Comparison of ENCODE assay signal across 8 cellular contexts in genomic region chr14:97978336-97978735, GRCh38.
DNase-seq lines count a peak whose midpoint lies in the region; ATAC-seq and TF ChIP-seq lines count a peak whose summit lies in the region.

No MANE protein-coding gene starts in this region.

- no peak overlapping the region for H3K4me3 Mint-ChIP-seq in Calu3 (ENCODE audit: low read depth, unreplicated experiment)
- H3K4me3 Mint-ChIP-seq in activated CD4-positive, alpha-beta memory T cell treated with anti-CD3 and anti-CD28 coated beads, Interleukin-2, amount 10 ng/mL, durations not matched to agents 7 days and 5 days, result peak overlapping the region; percentile 86

- POLR2A ChIA-PET in activated CD4-positive, alpha-beta memory T cell treated with anti-CD3 and anti-CD28 coated beads, Interleukin-2, amount 10 ng/mL, durations not matched to agents 7 days and 5 days (lab: Charles Lee), result interaction anchor here (0.6 to 4.0 kb wide), 47 partner anchors 8 to 1296 kb away, joined by 3 to 74 read pairs (median 5); partner anchors contain the start of gene BCL11B

- intact Hi-C loops in Calu3 (cut with micrococcal nuclease; ENCODE audit: unreplicated experiment), result loop anchor here (5.0 kb wide), 1 partner anchor 1289 kb away; no protein-coding TSS in a partner anchor
- intact Hi-C loops in dorsolateral prefrontal cortex (cut with DNase I), result loop anchor here in 1 of 2 donors (2.0 to 10.0 kb wide), 2 partner anchors 158 to 1216 kb away; no protein-coding TSS in a partner anchor

- ATAC-seq in HG03432 (IDR thresholded peaks at IDR 0.05; ENCODE audit: unreplicated experiment), result no peak

- H3K4me1 Mint-ChIP-seq in Calu3 (ENCODE audit: low read depth, unreplicated experiment), result no peaks in the 10 kb centered on the region
- peaks cover 50% of the 10 kb centered on the region for H3K4me1 Mint-ChIP-seq in activated CD4-positive, alpha-beta memory T cell treated with anti-CD3 and anti-CD28 coated beads, Interleukin-2, amount 10 ng/mL, durations not matched to agents 7 days and 5 days

- H3K56ac ChIP-seq in mesendoderm (ENCODE audit: low read length), result no peak overlapping the region

- H3K4me3 ChIP-seq in dorsolateral prefrontal cortex, result peak overlapping the region in 58 of 59 donors; percentile 6 to 70 (median 46)
- no peak overlapping the region for H3K4me3 ChIP-seq in mesendoderm (ENCODE audit: low read length)

- no peaks in the 10 kb centered on the region for H3K4me1 ChIP-seq in mesendoderm (ENCODE audit: control insufficient read depth, low read depth, low read length)

- no TSS peak for BruUV-seq in Calu3 (replicated peaks; lab: Mats Ljungman, UMichigan)

- no peak overlapping the region for H2BK5ac ChIP-seq in mesendoderm (ENCODE audit: low read length)

- no peak overlapping the region for H4K5ac ChIP-seq in mesendoderm (ENCODE audit: low read length)

- no peak overlapping the region for H2BK15ac ChIP-seq in mesendoderm (replicated peaks; ENCODE audit: low read depth)

- H3K9me3 Mint-ChIP-seq in Calu3 (ENCODE audit: low read depth, unreplicated experiment), result peaks cover 13% of the 10 kb centered on the region
- H3K9me3 Mint-ChIP-seq in activated CD4-positive, alpha-beta memory T cell treated with anti-CD3 and anti-CD28 coated beads, Interleukin-2, amount 10 ng/mL, durations not matched to agents 7 days and 5 days, result peaks cover under 1% of the 10 kb centered on the region

- H2BK120ac ChIP-seq in mesendoderm (ENCODE audit: low read depth, low read length), result no peak overlapping the region

- peak overlapping the region in 45 of 59 donors; percentile 3 to 81 (median 64) for H3K27ac ChIP-seq in dorsolateral prefrontal cortex
- no peak overlapping the region for H3K27ac ChIP-seq in mesendoderm (ENCODE audit: low read depth, low read length)

- H3K4me2 ChIP-seq in mesendoderm (ENCODE audit: low read length), result peak overlapping the region; percentile 33

- no peaks in the 10 kb centered on the region for H3K36me3 Mint-ChIP-seq in Calu3 (ENCODE audit: insufficient read depth, unreplicated experiment)
- H3K36me3 Mint-ChIP-seq in activated CD4-positive, alpha-beta memory T cell treated with anti-CD3 and anti-CD28 coated beads, Interleukin-2, amount 10 ng/mL, durations not matched to agents 7 days and 5 days (ENCODE audit: low read depth), result peaks cover 31% of the 10 kb centered on the region

- no peak overlapping the region for H3K4ac ChIP-seq in mesendoderm (ENCODE audit: low read depth, low read length)

- H3K18ac ChIP-seq in mesendoderm (ENCODE audit: low read length), result no peak overlapping the region

- H3K27ac Mint-ChIP-seq in Calu3 (ENCODE audit: unreplicated experiment), result no peak overlapping the region
- H3K27ac Mint-ChIP-seq in activated CD4-positive, alpha-beta memory T cell treated with anti-CD3 and anti-CD28 coated beads, Interleukin-2, amount 10 ng/mL, durations not matched to agents 7 days and 5 days, result peak overlapping the region; percentile 90

- peaks cover 0 to 4% (median 0%) of the 10 kb centered on the region in 45 donors for H3K27me3 ChIP-seq in dorsolateral prefrontal cortex
- no peaks in the 10 kb centered on the region for H3K27me3 ChIP-seq in mesendoderm (ENCODE audit: insufficient read depth, low read length, poor library complexity)

- no peaks in the 10 kb centered on the region for H3K36me3 ChIP-seq in mesendoderm (ENCODE audit: control insufficient read depth, insufficient read depth, low read length)

- H3K79me1 ChIP-seq in mesendoderm (ENCODE audit: low read length), result no peaks in the 10 kb centered on the region

- WGBS in mesendoderm (ENCODE audit: extremely low coverage, insufficient coverage, low lambda C conversion rate), result no CpG with 5 or more reads among the region's 9 CpGs

- peak; percentile 46 for DNase-seq in Calu3
- peak; percentile 88 for DNase-seq in NCI-H2171 (lab: John Stamatoyannopoulos, UW)
- DNase-seq in activated CD4-positive, alpha-beta memory T cell treated with anti-CD3 and anti-CD28 coated beads, Interleukin-2, amount 10 ng/mL, durations not matched to agents 7 days and 5 days, result peak; percentile 81
- DNase-seq in dorsolateral prefrontal cortex, result peak; percentile 68 to 89 (median 86)
- DNase-seq in mesendoderm, result peak; percentile 83
- peak; percentile 45 for DNase-seq in stimulated activated CD8-positive, alpha-beta memory T cell treated with anti-CD3 and anti-CD28 coated beads, Interleukin-12 subunit alpha, Interleukin-12 subunit beta, amount 100 ng/mL, for 24 hours (ENCODE audit: extremely low read depth)
- DNase-seq in NOMO-1 (lab: John Stamatoyannopoulos, UW; ENCODE audit: unreplicated experiment in 2 of 2), result no peak

- CTCF ChIA-PET in Calu3 (lab: Charles Lee), result no interaction called here
- CTCF ChIA-PET in activated CD4-positive, alpha-beta memory T cell treated with anti-CD3 and anti-CD28 coated beads, Interleukin-2, amount 10 ng/mL, durations not matched to agents 7 days and 5 days (lab: Charles Lee), result interaction anchor here (0.7 to 3.7 kb wide), 42 partner anchors 8 to 1309 kb away, joined by 3 to 55 read pairs (median 3); partner anchors contain the start of gene BCL11B

- H3K23ac ChIP-seq in mesendoderm (ENCODE audit: low read length), result no peak overlapping the region

- no peak overlapping the region for H3K9ac ChIP-seq in mesendoderm (ENCODE audit: low read length)

- H4K8ac ChIP-seq in mesendoderm (ENCODE audit: low read depth, low read length), result no peak overlapping the region

- no peaks in the 10 kb centered on the region for H3K79me2 ChIP-seq in mesendoderm (ENCODE audit: control insufficient read depth, insufficient read depth, low read length)

- TF ChIP-seq CTCF in Calu3 (IDR thresholded peaks at IDR 0.05; ENCODE audit: unreplicated experiment) (no peak), dorsolateral prefrontal cortex (IDR thresholded peaks at IDR 0.05 in 54 of 56, conservative IDR thresholded peaks at IDR 0.05 in 2 of 56; ENCODE audit: low read depth in 1 of 56, partially characterized antibody in 56 of 56) (peak in 53 of 56 donors; percentile 15 to 71 (median 48))

- no peaks in the 10 kb centered on the region for H3K27me3 Mint-ChIP-seq in Calu3 (ENCODE audit: unreplicated experiment)
- H3K27me3 Mint-ChIP-seq in activated CD4-positive, alpha-beta memory T cell treated with anti-CD3 and anti-CD28 coated beads, Interleukin-2, amount 10 ng/mL, durations not matched to agents 7 days and 5 days, result no peaks in the 10 kb centered on the region

- H2AK5ac ChIP-seq in mesendoderm (ENCODE audit: low read length), result no peak overlapping the region

Comparison
In these comparisons a context has a peak if more than half of its experiments do, and no peak if none do; other contexts are left out.
1. DNase-seq: peak in Calu3 (single experiment), NCI-H2171 (single experiment), activated CD4-positive, alpha-beta memory T cell treated with anti-CD3 and anti-CD28 coated beads, Interleukin-2, amount 10 ng/mL, durations not matched to agents 7 days and 5 days (single experiment), dorsolateral prefrontal cortex (10 of 10), mesendoderm (single experiment) and stimulated activated CD8-positive, alpha-beta memory T cell treated with anti-CD3 and anti-CD28 coated beads, Interleukin-12 subunit alpha, Interleukin-12 subunit beta, amount 100 ng/mL, for 24 hours (single experiment); none in NOMO-1 (0 of 2).